In the genomic region with DNA sequence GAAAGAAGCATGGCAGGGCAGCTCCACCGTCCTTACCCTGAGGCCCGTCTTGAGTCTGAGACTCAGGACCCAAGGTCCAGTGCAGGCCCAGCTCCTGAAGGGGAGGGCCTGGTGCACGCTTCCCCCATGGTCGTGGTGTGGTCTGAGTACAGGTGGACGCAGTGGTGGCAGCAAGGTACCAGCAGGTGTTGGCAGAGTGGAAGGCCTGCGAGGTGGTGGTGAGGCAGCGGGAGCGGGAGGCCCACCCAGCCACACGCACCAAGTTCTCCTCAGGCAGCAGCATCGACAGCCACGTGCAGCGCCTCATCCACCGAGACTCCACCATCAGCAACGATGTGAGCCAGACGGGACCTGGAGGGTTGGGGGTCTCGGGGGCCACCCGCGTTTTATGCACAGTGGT, we compare ENCODE assay signal across 26 cellular contexts.
"Had no signal": no experiment of that assay in that cellular context is flagged by ENCODE, and none has a peak within 500 bp of the region (broad histone marks: within the 10 kb centered on the region; RNA-seq: fewer than 3 reads in every experiment).

No MANE protein-coding gene starts in this region.

- H3K9me3 ChIP-seq: colonic mucosa, esophagus squamous epithelium, gastroesophageal sphincter, heart left ventricle, left lung, lower lobe of right lung had no signal

- ATAC-seq: effector memory CD8-positive, alpha-beta T cell; esophagus mucosa; gastroesophageal sphincter; heart left ventricle; left cardiac atrium; left lung; left ventricle myocardium superior; lower lobe of right lung had no signal

- H2AFZ ChIP-seq: hepatocyte had no signal

- H3K27ac ChIP-seq: colonic mucosa, epithelial cell of prostate, gastroesophageal sphincter, heart left ventricle, hepatocyte, left lung, lower lobe of right lung had no signal

- H3K4me3 Mint-ChIP-seq: dendritic cell treated with granulocyte-macrophage colony-stimulating factor and Interleukin-4, amounts not matched to agents 40 ng/mL and 50 ng/mL, for 4 days; effector memory CD8-positive, alpha-beta T cell; endodermal cell; immature natural killer cell; memory B cell had no signal

- H3K27ac Mint-ChIP-seq: dendritic cell treated with granulocyte-macrophage colony-stimulating factor and Interleukin-4, amounts not matched to agents 40 ng/mL and 50 ng/mL, for 4 days; effector memory CD8-positive, alpha-beta T cell; endodermal cell; immature natural killer cell; memory B cell had no signal

- DNase-seq: colonic mucosa; cortex of kidney; effector CD8-positive, alpha-beta T cell; effector memory CD8-positive, alpha-beta T cell; endodermal cell; erythroblast; esophagus squamous epithelium; foreskin fibroblast; hypothalamus; immature natural killer cell; islet precursor cell; left cardiac atrium; left lung; left ventricle myocardium superior; lower lobe of right lung; mesendoderm; midbrain had no signal

- FAIRE-seq: endometrium, frontal cortex had no signal

- H3K4me2 ChIP-seq: hepatocyte had no signal

- H3K4me1 Mint-ChIP-seq: immature natural killer cell, memory B cell had no signal

- H3K79me2 ChIP-seq: hepatocyte had no signal

- H3K4me3 ChIP-seq: colonic mucosa, esophagus squamous epithelium, gastroesophageal sphincter, heart left ventricle, hepatocyte, left lung, lower lobe of right lung had no signal

- H3K27me3 Mint-ChIP-seq: dendritic cell treated with granulocyte-macrophage colony-stimulating factor and Interleukin-4, amounts not matched to agents 40 ng/mL and 50 ng/mL, for 4 days; effector memory CD8-positive, alpha-beta T cell; memory B cell had no signal

- H3K9me3 Mint-ChIP-seq: dendritic cell treated with granulocyte-macrophage colony-stimulating factor and Interleukin-4, amounts not matched to agents 40 ng/mL and 50 ng/mL, for 4 days; effector memory CD8-positive, alpha-beta T cell; endodermal cell; immature natural killer cell; memory B cell had no signal

- H3K27me3 ChIP-seq: colonic mucosa, esophagus squamous epithelium, gastroesophageal sphincter, heart left ventricle, hepatocyte, left lung had no signal

- H3K36me3 ChIP-seq: colonic mucosa had no signal

- H3K4me1 ChIP-seq: colonic mucosa, lower lobe of right lung had no signal
